In the genomic region with DNA sequence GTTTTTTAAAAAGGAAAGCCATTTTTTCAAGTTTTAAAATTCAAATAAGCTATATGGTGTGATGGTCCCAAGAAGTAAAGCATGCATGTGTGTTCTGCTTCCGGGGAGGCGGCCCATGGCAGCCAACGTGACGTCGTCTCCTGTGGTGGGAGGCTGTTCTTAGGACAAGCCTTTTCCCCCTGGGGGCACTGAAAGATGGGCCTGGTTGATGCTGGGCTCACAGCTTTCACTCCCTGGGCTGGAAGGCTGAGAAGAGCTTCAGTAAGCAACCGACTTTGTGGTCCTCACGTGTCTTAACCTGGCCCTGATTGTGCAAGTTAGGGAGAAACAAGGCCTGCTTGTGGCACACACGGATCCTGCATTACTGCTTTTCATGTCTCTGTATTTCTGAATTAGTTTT, we compare ENCODE assay signal across 1 cellular context.
TF ChIP-seq lines count a peak whose summit lies in the region.

No MANE protein-coding gene starts in this region.

TF ChIP-seq in H1, 55 proteins besides CTCF, POLR2A, EP300 and RAD21:
- TF ChIP-seq SUZ12 (IDR thresholded peaks at IDR 0.05; ENCODE audit: low read length) (no peak), TCF12 (IDR thresholded peaks at IDR 0.05; ENCODE audit: low read depth, low read length) (no peak), TAF7 (optimal IDR thresholded peaks at IDR 0.05; ENCODE audit: borderline replicate concordance, low read depth, low read length) (no peak), GABPA (IDR thresholded peaks at IDR 0.05; ENCODE audit: borderline replicate concordance, insufficient read depth, low read length) (no peak), BACH1 (IDR thresholded peaks at IDR 0.05; ENCODE audit: low read length) (no peak), TEAD4 (IDR thresholded peaks at IDR 0.05; ENCODE audit: low read depth, low read length) (no peak), NANOG (IDR thresholded peaks at IDR 0.05; ENCODE audit: insufficient read depth, low read depth, low read length, poor library complexity, severe bottlenecking) (no peak), YY1 (IDR thresholded peaks at IDR 0.05; ENCODE audit: low read depth, low read length) (no peak), RBBP5 (IDR thresholded peaks at IDR 0.05; ENCODE audit: borderline replicate concordance, low read depth, low read length) (no peak), CHD2 (IDR thresholded peaks at IDR 0.05; ENCODE audit: low read length) (no peak), ASH2L (IDR thresholded peaks at IDR 0.05; ENCODE audit: low read length) (no peak), SRF (IDR thresholded peaks at IDR 0.05; ENCODE audit: low read depth, low read length) (no peak), SP2 (IDR thresholded peaks at IDR 0.05; ENCODE audit: low read length) (no peak), CEBPB (IDR thresholded peaks at IDR 0.05; ENCODE audit: low read depth, low read length) (no peak)
- TF ChIP-seq, protein P1, sequence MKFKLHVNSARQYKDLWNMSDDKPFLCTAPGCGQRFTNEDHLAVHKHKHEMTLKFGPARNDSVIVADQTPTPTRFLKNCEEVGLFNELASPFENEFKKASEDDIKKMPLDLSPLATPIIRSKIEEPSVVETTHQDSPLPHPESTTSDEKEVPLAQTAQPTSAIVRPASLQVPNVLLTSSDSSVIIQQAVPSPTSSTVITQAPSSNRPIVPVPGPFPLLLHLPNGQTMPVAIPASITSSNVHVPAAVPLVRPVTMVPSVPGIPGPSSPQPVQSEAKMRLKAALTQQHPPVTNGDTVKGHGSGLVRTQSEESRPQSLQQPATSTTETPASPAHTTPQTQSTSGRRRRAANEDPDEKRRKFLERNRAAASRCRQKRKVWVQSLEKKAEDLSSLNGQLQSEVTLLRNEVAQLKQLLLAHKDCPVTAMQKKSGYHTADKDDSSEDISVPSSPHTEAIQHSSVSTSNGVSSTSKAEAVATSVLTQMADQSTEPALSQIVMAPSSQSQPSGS (IDR thresholded peaks at IDR 0.05; ENCODE audit: low read length): no peak
